ENCODE assay signal across 8 cellular contexts in genomic region chr11:47408598-47409439, GRCh38. TPM values are rescaled to one million over a fixed set of nuclear protein-coding genes. Genes with fewer than 3 reads are reported as not detected.
A peak's percentile ranks its signal among the peaks of the same experiment; 100 is the strongest.
DNase-seq lines count a peak whose midpoint lies in the region; ATAC-seq, FAIRE-seq and TF ChIP-seq lines count a peak whose summit lies in the region.

No MANE protein-coding gene starts in this region.

- intact Hi-C loops in PC-3 (cut with micrococcal nuclease), result loop anchor here (1.0 to 2.0 kb wide), 2 partner anchors 35 to 46 kb away; no protein-coding TSS in a partner anchor
- intact Hi-C loops in lower lobe of right lung (cut with DNase I), result no loop called here

- POLR2A ChIA-PET in A549 (lab: Yijun Ruan, JAX) (interaction anchor here (0.6 to 0.8 kb wide), 4 partner anchors 13 to 1136 kb away, joined by 3 to 4 read pairs (median 3); no protein-coding TSS in a partner anchor), PC-3 (lab: Charles Lee; ENCODE audit: unreplicated experiment) (no interaction called here)

- TF ChIP-seq POLR2A in A549 (IDR thresholded peaks at IDR 0.05; ENCODE audit: low read length) (0 out of 2 replicates have a peak, but pooled peaks have one; percentile 11), tibial nerve (IDR thresholded peaks at IDR 0.05) (no peak)

- H3K79me2 ChIP-seq in PC-3 (ENCODE audit: low read length), result peaks cover 26% of the 10 kb centered on the region

- no peaks in the 10 kb centered on the region for H3F3A ChIP-seq in PC-3 (ENCODE audit: low read length, unreplicated experiment)

- no peak for TF ChIP-seq RAD21 in A549 (conservative IDR thresholded peaks at IDR 0.05 in 1 of 2, IDR thresholded peaks at IDR 0.05 in 1 of 2)

- no peaks in the 10 kb centered on the region for H3K9me2 ChIP-seq in PC-3 (replicated peaks; ENCODE audit: low read length)

- H3K27me3 ChIP-seq in PC-3 (ENCODE audit: low read length) (no peaks in the 10 kb centered on the region), lower lobe of right lung (ENCODE audit: low read depth) (no peaks in the 10 kb centered on the region), tibial nerve (no peaks in the 10 kb centered on the region)

- H3K4me1 ChIP-seq in A549 (peaks cover 19% of the 10 kb centered on the region), PC-3 (ENCODE audit: insufficient read depth, low read length) (peaks cover 24% of the 10 kb centered on the region), lower lobe of right lung (peaks cover 32% of the 10 kb centered on the region), tibial nerve (peaks cover 0 to 56% (median 34%) of the 10 kb centered on the region in 4 donors)

- peak overlapping the region; percentile 94 for H3K4me2 ChIP-seq in A549
- H3K4me2 ChIP-seq in PC-3 (ENCODE audit: low read length), result peak overlapping the region; percentile 98

- H3K27ac ChIP-seq in A549 (peak overlapping the region; percentile 89 to 92), PC-3 (ENCODE audit: low read length) (peak overlapping the region; percentile 72), lower lobe of right lung (peak overlapping the region; percentile 88), tibial nerve (peak overlapping the region; percentile 90 to 97 (median 94))

- WGBS in A549 (ENCODE audit: missing lambda C conversion rate), result 8% methylated on average over 29 of the region's 50 CpGs
- 1 to 2% methylated on average over 35 to 45 of the region's 50 CpGs for WGBS in tibial nerve, 2 donors

- H3K4me3 ChIP-seq in A549, result peak overlapping the region; percentile 92
- H3K4me3 ChIP-seq in PC-3 (ENCODE audit: low read length), result peak overlapping the region; percentile 88
- peak overlapping the region; percentile 76 for H3K4me3 ChIP-seq in lower lobe of right lung
- H3K4me3 ChIP-seq in tibial nerve, result peak overlapping the region; percentile 69 to 94 (median 78)

- no peak for TF ChIP-seq CTCF in A549 (IDR thresholded peaks at IDR 0.05)
- TF ChIP-seq CTCF in PC-3 (conservative IDR thresholded peaks at IDR 0.05; ENCODE audit: low read depth, low read length), result no peak
- TF ChIP-seq CTCF in lower lobe of right lung (IDR thresholded peaks at IDR 0.05), result no peak
- TF ChIP-seq CTCF in tibial nerve (IDR thresholded peaks at IDR 0.05), result no peak

- H4K20me1 ChIP-seq in PC-3 (ENCODE audit: low read length), result no peaks in the 10 kb centered on the region

- DNase-seq in A549 (ENCODE audit: low read depth in 1 of 2, low spot score in 1 of 2) (peak; percentile 35 to 38), PC-3 (peak; percentile 72), dedifferentiated amniotic fluid mesenchymal stem cell (ENCODE audit: extremely low spot score) (peak; percentile 73), lower lobe of right lung (no peak), tibial nerve (ENCODE audit: low spot score in 2 of 2) (no peak), NCI-H1105 treated with DMSO at 0.1 percent for 48 hours (lab: John Stamatoyannopoulos, UW) (no peak), activated gamma-delta T cell treated with Interleukin-2 at 50 U/mL for 16 hours (no peak)

- no peak for FAIRE-seq in A549 (lab: Jason Lieb, UNC)

- CTCF ChIA-PET in A549 (lab: Yijun Ruan, JAX) (interaction anchor here (0.6 to 8.0 kb wide), 5 partner anchors 15 to 136 kb away, joined by 3 to 96 read pairs (median 4); partner anchors contain the start of gene PSMC3), PC-3 (lab: Charles Lee) (no interaction called here)

- H3K36me3 ChIP-seq in PC-3 (ENCODE audit: low read depth, low read length), result no peaks in the 10 kb centered on the region; the same call in 1 of the 2 replicates
- H3K36me3 ChIP-seq in lower lobe of right lung, result peaks cover 15% of the 10 kb centered on the region
- H3K36me3 ChIP-seq in tibial nerve, result peaks cover 0 to 33% (median 0%) of the 10 kb centered on the region in 3 donors

- H3K9me3 ChIP-seq in A549 (no peaks in the 10 kb centered on the region), PC-3 (ENCODE audit: low read length) (no peaks in the 10 kb centered on the region), lower lobe of right lung (no peaks in the 10 kb centered on the region), tibial nerve (no peaks in the 10 kb centered on the region)

- TSS peak; percentile 56 for BruUV-seq in PC-3 (replicated peaks; lab: Mats Ljungman, UMichigan)

- peak; percentile 7 to 49 for ATAC-seq in A549
- peak; percentile 11 for ATAC-seq in GM18517 (IDR thresholded peaks at IDR 0.05; ENCODE audit: unreplicated experiment)
- peak; percentile 45 for ATAC-seq in PC-3
- ATAC-seq in lower lobe of right lung, result peak in 1 of 2 donors; percentile 2

- H2AFZ ChIP-seq in PC-3 (ENCODE audit: low read length), result peak overlapping the region; percentile 90

- no peak for TF ChIP-seq EP300 in A549 (IDR thresholded peaks at IDR 0.05)
- peak in 1 of 2 donors; percentile 18 for TF ChIP-seq EP300 in tibial nerve (IDR thresholded peaks at IDR 0.05)

- peak overlapping the region; percentile 81 for H3K9ac ChIP-seq in PC-3 (ENCODE audit: low read length)

TF ChIP-seq in A549, 52 proteins besides CTCF, POLR2A, EP300 and RAD21:
- TF ChIP-seq PHF8 (IDR thresholded peaks at IDR 0.05; ENCODE audit: borderline replicate concordance, low read depth) (0 out of 2 replicates have a peak, but pooled peaks have one; percentile 47), PBX3 (IDR thresholded peaks at IDR 0.05) (no peak), ZNF302 (CRISPR knock-in tag; IDR thresholded peaks at IDR 0.05) (no peak)

RNA-seq across cellular contexts. Expression of gene SLC39A13, which starts 0.4 kb away (rescaled TPM):
- polyA plus RNA-seq in A549 (2011; rRNA removed) (10.8 and 11.7 TPM in 2 replicates), A549 (2017; fragmentation: RNase III; extraction: RNeasy Plus Mini Kit Qiagen cat#74134 plus additional on column Dnase treatment) (29.7 to 35.4 TPM (median 35.2 TPM) in 3 replicates)
- polyA plus RNA-seq in A549 (2012; cell fraction: cytosol; rRNA removed), result 29.6 and 43.5 TPM in 2 replicates
- 101 and 127 TPM in 2 replicates for polyA plus RNA-seq in A549 (2012; cell fraction: nucleus; rRNA removed)
- polyA minus RNA-seq in A549 (2011; rRNA and poly(A)+ RNA removed), result 7.3 and 7.7 TPM in 2 replicates
- total RNA-seq in PC-3 (2014; rRNA removed) (29.4 and 32.5 TPM in 2 replicates), lower lobe of right lung (48.0 TPM), tibial nerve (100 to 1,000 TPM in 3 of 4 donors, 10 to 100 TPM in 1; 91.6 to 142 (median 116) TPM)

RNA-seq across cellular contexts. Expression of gene PSMC3, which starts 17.4 kb away (rescaled TPM):
- 201 and 283 TPM in 2 replicates for polyA plus RNA-seq in A549 (2011; rRNA removed)
- polyA plus RNA-seq in A549 (2012; cell fraction: cytosol; rRNA removed), result 199 and 231 TPM in 2 replicates
- polyA plus RNA-seq in A549 (2012; cell fraction: nucleus; rRNA removed), result 191 and 193 TPM in 2 replicates
- polyA plus RNA-seq in A549 (2017; fragmentation: RNase III; extraction: RNeasy Plus Mini Kit Qiagen cat#74134 plus additional on column Dnase treatment), result 342 to 383 TPM (median 371 TPM) in 3 replicates
- polyA minus RNA-seq in A549 (2011; rRNA and poly(A)+ RNA removed), result 120 and 124 TPM in 2 replicates
- 275 and 314 TPM in 2 replicates for total RNA-seq in PC-3 (2014; rRNA removed)
- total RNA-seq in lower lobe of right lung, result 77.1 TPM
- 100 to 1,000 TPM; 103 to 147 (median 128) TPM for total RNA-seq in tibial nerve

RNA-seq across cellular contexts. Expression of gene SPI1, which starts 30.5 kb away (rescaled TPM):
- polyA plus RNA-seq in A549 (2011; rRNA removed), result not detected in 2 replicates
- 0.07 and 0.09 TPM in 2 replicates for polyA plus RNA-seq in A549 (2012; cell fraction: cytosol; rRNA removed)
- 0.28 TPM in 1 of 2 replicates, not detected in the other for polyA plus RNA-seq in A549 (2012; cell fraction: nucleus; rRNA removed)
- polyA plus RNA-seq in A549 (2017; fragmentation: RNase III; extraction: RNeasy Plus Mini Kit Qiagen cat#74134 plus additional on column Dnase treatment), result 0.07 to 0.21 TPM (median 0.14 TPM) in 3 replicates
- polyA minus RNA-seq in A549 (2011; rRNA and poly(A)+ RNA removed), result not detected in 2 replicates
- 0.22 TPM in 1 of 2 replicates, not detected in the other for total RNA-seq in PC-3 (2014; rRNA removed)
- total RNA-seq in lower lobe of right lung, result 295 TPM
- 10 to 100 TPM; 18.8 to 73.5 (median 25.2) TPM for total RNA-seq in tibial nerve

RNA-seq across cellular contexts. Expression of gene RAPSN, which starts 40.1 kb away (rescaled TPM):
- 0.08 and 0.12 TPM in 2 replicates for polyA plus RNA-seq in A549 (2011; rRNA removed)
- polyA plus RNA-seq in A549 (2012; cell fraction: cytosol; rRNA removed), result 0.09 and 0.11 TPM in 2 replicates
- 1.2 TPM in 2 replicates for polyA plus RNA-seq in A549 (2012; cell fraction: nucleus; rRNA removed)
- 0.17 to 0.26 TPM (median 0.21 TPM) in 3 replicates for polyA plus RNA-seq in A549 (2017; fragmentation: RNase III; extraction: RNeasy Plus Mini Kit Qiagen cat#74134 plus additional on column Dnase treatment)
- polyA minus RNA-seq in A549 (2011; rRNA and poly(A)+ RNA removed), result 0.49 and 0.91 TPM in 2 replicates
- 0.23 TPM in 1 of 2 replicates, not detected in the other for total RNA-seq in PC-3 (2014; rRNA removed)
- total RNA-seq in lower lobe of right lung, result 1.2 TPM
- 1 to 10 TPM; 2.2 to 6.7 (median 2.7) TPM for total RNA-seq in tibial nerve

RNA-seq across cellular contexts. Expression of gene MYBPC3, which starts 56.3 kb away (rescaled TPM):
- polyA plus RNA-seq in A549 (2011; rRNA removed), result 0.06 and 0.07 TPM in 2 replicates
- polyA plus RNA-seq in A549 (2012; cell fraction: cytosol; rRNA removed), result 0.06 and 0.07 TPM in 2 replicates
- 0.17 and 0.19 TPM in 2 replicates for polyA plus RNA-seq in A549 (2012; cell fraction: nucleus; rRNA removed)
- 0.04 to 0.07 TPM (median 0.05 TPM) in 3 replicates for polyA plus RNA-seq in A549 (2017; fragmentation: RNase III; extraction: RNeasy Plus Mini Kit Qiagen cat#74134 plus additional on column Dnase treatment)
- 0.05 TPM in 1 of 2 replicates, not detected in the other for polyA minus RNA-seq in A549 (2011; rRNA and poly(A)+ RNA removed)
- total RNA-seq in PC-3 (2014; rRNA removed), result not detected in 2 replicates
- 0.86 TPM for total RNA-seq in lower lobe of right lung
- under 1 TPM in 2 of 4 donors, not detected in 2; 0.21 to 0.60 TPM for total RNA-seq in tibial nerve

Comparison
In these comparisons a context has a peak if more than half of its experiments do, and no peak if none do; other contexts are left out.
1. DNase-seq: peak in A549 (2 of 2), PC-3 (single experiment) and dedifferentiated amniotic fluid mesenchymal stem cell (single experiment); none in lower lobe of right lung (single experiment), tibial nerve (0 of 2), NCI-H1105 treated with DMSO at 0.1 percent for 48 hours (single experiment) and activated gamma-delta T cell treated with Interleukin-2 at 50 U/mL for 16 hours (single experiment).
2. RNA of gene SPI1, which starts 30.5 kb away (total RNA-seq): 295 TPM in lower lobe of right lung (single experiment) and 18.8 to 73.5 TPM in tibial nerve; 0.22 TPM in PC-3; every median in the first group is over 10 times any median in the second.
3. Peak in every context shown above with its lines, with median percentiles within 50 percentile points of each other: H3K27ac ChIP-seq and H3K4me3 ChIP-seq.